In genomic region chr11:70522261-70522612, GRCh38 we compare ENCODE assay signal across 16 cellular contexts.
A peak's percentile ranks its signal among the peaks of the same experiment; 100 is the strongest.
DNase-seq lines count a peak whose midpoint lies in the region; ATAC-seq, FAIRE-seq and TF ChIP-seq lines count a peak whose summit lies in the region.
"Had no signal": no experiment of that assay in that cellular context is flagged by ENCODE, and none has a peak within 500 bp of the region (broad histone marks: within the 10 kb centered on the region; RNA-seq: fewer than 3 reads in every experiment).

No MANE protein-coding gene starts in this region.

- 0% methylated on average over 9 of the region's 9 CpGs for WGBS in K562 (ENCODE audit: insufficient coverage, low coverage, missing lambda C conversion rate)

- no peaks in the 10 kb centered on the region for H3K36me3 Mint-ChIP-seq in neural crest cell (ENCODE audit: low read depth)
- H3K36me3 Mint-ChIP-seq: CD4-positive, alpha-beta memory T cell had no signal

- H3K9ac ChIP-seq in KMS-11 (no peak overlapping the region), K562 (ENCODE audit: insufficient read depth in 1 of 2, low read depth in 2 of 2, low read length in 2 of 2) (no peak overlapping the region)

- DNase-seq in K562 (ENCODE audit: extremely low read depth in 1 of 4, low spot score in 3 of 4) (no peak), neural crest cell (ENCODE audit: low read depth, low spot score) (no peak), retina (peak; percentile 79), inferior parietal cortex (ENCODE audit: extremely low spot score) (no peak), coronary artery (ENCODE audit: low spot score) (no peak)
- DNase-seq: CD4-positive, alpha-beta memory T cell; MG63 had no signal

- peak overlapping the region; percentile 33; the same call in 1 of the 2 replicates for H3K4me2 ChIP-seq in KMS-11
- H3K4me2 ChIP-seq in K562 (ENCODE audit: insufficient read depth, low read length) = no peak overlapping the region

- TF ChIP-seq CTCF in KMS-11 (conservative IDR thresholded peaks at IDR 0.05; ENCODE audit: low read depth, low read length) (no peak), K562 (IDR thresholded peaks at IDR 0.05 in 2 of 3, conservative IDR thresholded peaks at IDR 0.05 in 1 of 3; ENCODE audit: insufficient read depth in 2 of 3, low read depth in 1 of 3, low read length in 3 of 3) (no peak), neural crest cell (conservative IDR thresholded peaks at IDR 0.05) (no peak), coronary artery (IDR thresholded peaks at IDR 0.05) (no peak)

- H3K36me3 ChIP-seq in KMS-11 (ENCODE audit: insufficient read depth) = no peaks in the 10 kb centered on the region
- no peaks in the 10 kb centered on the region for H3K36me3 ChIP-seq in K562 (ENCODE audit: control insufficient read depth, insufficient read depth, low read length)
- H3K36me3 ChIP-seq: BE2C, MG63, Peyer's patch had no signal

- no peak overlapping the region for H3K4me3 ChIP-seq in KMS-11 (IDR thresholded peaks at IDR 0.05; ENCODE audit: insufficient read depth, low read depth, low read length)
- H3K4me3 ChIP-seq in K562 = no peak overlapping the region
- no peak overlapping the region for H3K4me3 ChIP-seq in coronary artery
- H3K4me3 ChIP-seq: MG63, Peyer's patch had no signal

- no peak for FAIRE-seq in K562 (lab: Jason Lieb, UNC)
- FAIRE-seq: G401.6, GM19239, H54 had no signal

- H3K27me3 Mint-ChIP-seq in neural crest cell (ENCODE audit: low read depth) = no peaks in the 10 kb centered on the region

- H3K27me3 ChIP-seq in KMS-11 (ENCODE audit: insufficient read depth, low read depth) = no peaks in the 10 kb centered on the region
- peaks cover 47 to 69% of the 10 kb centered on the region in 2 experiments for H3K27me3 ChIP-seq in K562 (ENCODE audit: control insufficient read depth in 2 of 2, insufficient read depth in 2 of 2, low read length in 2 of 2)
- H3K27me3 ChIP-seq: BE2C, MG63, Peyer's patch had no signal

- BruUV-seq in K562 (replicated peaks; lab: Mats Ljungman, UMichigan) = no TSS peak

- no peaks in the 10 kb centered on the region for H3K9me3 ChIP-seq in K562 (replicated peaks; ENCODE audit: control insufficient read depth, insufficient read depth, low read depth, low read length)
- H3K9me3 ChIP-seq: BE2C, Caco-2, MG63, Peyer's patch had no signal

- no peak overlapping the region for H3K27ac ChIP-seq in KMS-11
- H3K27ac ChIP-seq in K562 (ENCODE audit: extremely low read depth, low read depth, low read length) = no peak overlapping the region
- no peak overlapping the region for H3K27ac ChIP-seq in coronary artery
- H3K27ac ChIP-seq: Peyer's patch had no signal

- peaks cover 67% of the 10 kb centered on the region for H3K4me1 Mint-ChIP-seq in neural crest cell
- H3K4me1 Mint-ChIP-seq: CD4-positive, alpha-beta memory T cell had no signal

- TF ChIP-seq POLR2A in K562 (conservative IDR thresholded peaks at IDR 0.05) = no peak

- in situ Hi-C loops in K562 (cut with MboI) = loop anchor here (25.0 kb wide), 1 partner anchor 540 kb away; no protein-coding TSS in a partner anchor

- no peak for TF ChIP-seq EP300 in K562 (IDR thresholded peaks at IDR 0.05; ENCODE audit: low read length)

- no peak for ATAC-seq in K562
- no peak for ATAC-seq in GM21367 (IDR thresholded peaks at IDR 0.05; ENCODE audit: unreplicated experiment)
- ATAC-seq: SK-N-SH treated with all-trans-retinoic acid at 6 μM for 48 hours had no signal

- no peaks in the 10 kb centered on the region for H3K79me2 ChIP-seq in KMS-11 (ENCODE audit: insufficient read depth, low read depth)
- no peaks in the 10 kb centered on the region for H3K79me2 ChIP-seq in K562 (ENCODE audit: control insufficient read depth, insufficient read depth, low read length)

- TF ChIP-seq RAD21 in K562 (CRISPR knock-in tag; conservative IDR thresholded peaks at IDR 0.05 in 1 of 2, IDR thresholded peaks at IDR 0.05 in 1 of 2) = no peak

- H2AFZ ChIP-seq in KMS-11 (ENCODE audit: low read depth) (no peak overlapping the region), K562 (ENCODE audit: low read depth, low read length) (no peak overlapping the region)

- CTCF ChIA-PET in K562 (lab: Yijun Ruan, JAX; ENCODE audit: low intra/inter-chr PET ratio) = no interaction called here

- intact Hi-C loops in K562 (cut with micrococcal nuclease) = no loop called here

- peaks cover 2% of the 10 kb centered on the region for H3K9me1 ChIP-seq in K562 (ENCODE audit: control insufficient read depth, insufficient read depth, low read length)

- H3K27ac Mint-ChIP-seq in neural crest cell (ENCODE audit: unreplicated experiment) = no peak overlapping the region

- no peaks in the 10 kb centered on the region for H3K9me3 Mint-ChIP-seq in neural crest cell
- H3K9me3 Mint-ChIP-seq: CD4-positive, alpha-beta memory T cell had no signal

- H3K4me3 Mint-ChIP-seq in neural crest cell = peak overlapping the region; percentile 41

- POLR2A ChIA-PET in K562 (lab: Yijun Ruan, JAX) = no interaction called here

- H3K4me1 ChIP-seq in KMS-11 (ENCODE audit: low read depth, poor library complexity, severe bottlenecking) (peaks cover 18% of the 10 kb centered on the region), K562 (replicated peaks in 1 of 2; ENCODE audit: control insufficient read depth in 2 of 2, insufficient read depth in 2 of 2, low read length in 2 of 2) (peaks cover 0 to 5% of the 10 kb centered on the region in 2 experiments; a peak in 2 of 5 replicates)
- H3K4me1 ChIP-seq: Caco-2, Peyer's patch had no signal

- no peaks in the 10 kb centered on the region for H4K20me1 ChIP-seq in KMS-11 (ENCODE audit: insufficient read depth)
- H4K20me1 ChIP-seq in K562 (replicated peaks; ENCODE audit: control insufficient read depth, insufficient read depth, low read length) = 0 out of 2 replicates have a peak, but pooled peaks cover 9% of the 10 kb centered on the region

TF ChIP-seq in K562, 482 proteins besides CTCF, POLR2A, EP300 and RAD21:
- TF ChIP-seq BHLHE40 (IDR thresholded peaks at IDR 0.05; ENCODE audit: low read length) (0 out of 2 replicates have a peak, but pooled peaks have one; percentile 25), CHD1 (IDR thresholded peaks at IDR 0.05; ENCODE audit: low read length) (no peak)
